15 cellular contexts compared by ENCODE assay signal in the genomic region with DNA sequence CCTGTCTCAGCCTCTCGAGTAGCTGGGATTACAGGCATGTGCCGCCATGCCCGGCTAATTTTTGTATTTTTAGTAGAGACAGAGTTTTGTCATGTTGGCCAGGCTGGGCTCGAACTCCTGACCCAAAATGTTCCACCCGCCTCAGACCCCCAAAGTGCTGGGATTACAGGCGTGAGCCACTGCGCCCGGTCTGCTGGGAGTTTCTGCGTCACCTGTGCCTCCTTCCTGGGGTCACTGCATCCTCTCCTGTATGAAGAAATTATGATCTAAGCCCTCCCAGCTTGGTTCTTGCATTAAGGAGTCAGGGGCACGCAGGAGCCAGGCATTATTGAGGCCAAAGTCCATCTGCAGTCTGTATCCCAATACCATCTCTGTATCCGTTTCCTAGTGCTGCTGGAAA. TPM values are rescaled to one million over a fixed set of nuclear protein-coding genes. Genes with fewer than 3 reads are reported as not detected.
DNase-seq lines count a peak whose midpoint lies in the region; ATAC-seq, FAIRE-seq and TF ChIP-seq lines count a peak whose summit lies in the region.
"Not testable (repeated sequence)": the region's sequence is repeated elsewhere in the genome, so short reads cannot be mapped to it uniquely, and the experiment has no call there.
"Had no signal": no experiment of that assay in that cellular context is flagged by ENCODE, and none has a peak within 500 bp of the region (broad histone marks: within the 10 kb centered on the region; RNA-seq: fewer than 3 reads in every experiment).

No MANE protein-coding gene starts in this region.

- not testable (repeated sequence) for FAIRE-seq in HepG2 (lab: Jason Lieb, UNC)

- not testable (repeated sequence) for H4K20me1 ChIP-seq in HepG2 (ENCODE audit: insufficient read depth, low read length)

- DNase-seq in GM10248 (ENCODE audit: extremely low spot score) (peak; percentile 4), posterior vena cava (ENCODE audit: low spot score) (peak; percentile 53), upper lobe of right lung (peak; percentile 32)
- not testable (repeated sequence) for DNase-seq in T-helper 17 cell; endodermal cell; HepG2 (ENCODE audit: low spot score)
- peak; percentile 35 for DNase-seq in natural killer cell treated with Interleukin-12 subunit alpha and Interleukin-12 subunit beta and Interleukin-15 and Interleukin-18, amount 100 ng/mL, for 72 hours (ENCODE audit: low spot score)

- BruUV-seq in HepG2 (replicated peaks; lab: Mats Ljungman, UMichigan): not testable (repeated sequence)

- not testable (repeated sequence) for H3K4me1 ChIP-seq in endodermal cell (ENCODE audit: control insufficient read depth, insufficient read depth, low read length); HepG2 (ENCODE audit: insufficient read depth, low read length); upper lobe of right lung

- not testable (repeated sequence) for TF ChIP-seq EP300 in HepG2 (IDR thresholded peaks at IDR 0.05; ENCODE audit: low read depth in 2 of 2, low read length in 2 of 2); HepG2 (CRISPR knock-in tag; IDR thresholded peaks at IDR 0.05; ENCODE audit: borderline replicate concordance)

- H3K4me1 Mint-ChIP-seq in T-helper 17 cell (peaks cover 38% of the 10 kb centered on the region), endodermal cell (peaks cover 26% of the 10 kb centered on the region)
- H3K4me1 Mint-ChIP-seq in activated naive CD8-positive, alpha-beta T cell (ENCODE audit: low read depth): peaks cover 52% of the 10 kb centered on the region
- peaks cover 16% of the 10 kb centered on the region in 2 donors for H3K4me1 Mint-ChIP-seq in natural killer cell treated with Interleukin-12 subunit alpha and Interleukin-12 subunit beta and Interleukin-15 and Interleukin-18, amount 100 ng/mL, for 72 hours (ENCODE audit: low read depth in 2 of 2)

- not testable (repeated sequence) for H3K4me2 ChIP-seq in HepG2 (ENCODE audit: low read depth, low read length)

- not testable (repeated sequence) for H3K79me2 ChIP-seq in HepG2 (ENCODE audit: insufficient read depth, low read length)

- ATAC-seq in T-helper 17 cell; HepG2; natural killer cell treated with Interleukin-12 subunit alpha and Interleukin-12 subunit beta and Interleukin-15 and Interleukin-18, amount 100 ng/mL, for 72 hours; upper lobe of right lung: not testable (repeated sequence)

- not testable (repeated sequence) for H2AFZ ChIP-seq in HepG2 (ENCODE audit: low read length)

- not testable (repeated sequence) for H3K9ac ChIP-seq in endodermal cell (ENCODE audit: extremely low read depth, low read length, poor library complexity, severe bottlenecking); HepG2 (ENCODE audit: insufficient read depth, low read depth, low read length)

- H3K4me3 Mint-ChIP-seq in T-helper 17 cell; activated naive CD8-positive, alpha-beta T cell; endodermal cell; natural killer cell treated with Interleukin-12 subunit alpha and Interleukin-12 subunit beta and Interleukin-15 and Interleukin-18, amount 100 ng/mL, for 72 hours: not testable (repeated sequence)

- TF ChIP-seq POLR2A in HepG2 (IDR thresholded peaks at IDR 0.05; ENCODE audit: insufficient read depth in 1 of 2, low read depth in 2 of 2, low read length in 2 of 2): not testable (repeated sequence)

- 88 to 91% methylated on average over 10 to 11 of the region's 11 CpGs for WGBS in endodermal cell (ENCODE audit: insufficient coverage in 1 of 2, insufficient read length in 1 of 2), 2 experiments
- WGBS in HepG2 (ENCODE audit: low lambda C conversion rate): 39% methylated on average over 11 of the region's 11 CpGs

- H3K9me3 ChIP-seq in T-helper 17 cell (ENCODE audit: control insufficient read depth, low read length, poor library complexity, severe bottlenecking); endodermal cell (ENCODE audit: control insufficient read depth, low read length); HepG2 (ENCODE audit: low read length); upper lobe of right lung: not testable (repeated sequence)

- not testable (repeated sequence) for H3K4me3 ChIP-seq in endodermal cell (ENCODE audit: low read length); HepG2 (replicated peaks in 1 of 3; ENCODE audit: insufficient read depth in 1 of 3, low read depth in 2 of 3, low read length in 3 of 3); upper lobe of right lung

- not testable (repeated sequence) for TF ChIP-seq CTCF in GM10248 (IDR thresholded peaks at IDR 0.05; ENCODE audit: control extremely low read depth, extremely low read depth, low read depth, missing control alignments); endodermal cell (conservative IDR thresholded peaks at IDR 0.05); HepG2 (CRISPR knock-in tag; IDR thresholded peaks at IDR 0.05); upper lobe of right lung (IDR thresholded peaks at IDR 0.05)

- not testable (repeated sequence) for H3K27me3 Mint-ChIP-seq in T-helper 17 cell; activated naive CD8-positive, alpha-beta T cell; endodermal cell (ENCODE audit: insufficient read depth); natural killer cell treated with Interleukin-12 subunit alpha and Interleukin-12 subunit beta and Interleukin-15 and Interleukin-18, amount 100 ng/mL, for 72 hours

- not testable (repeated sequence) for H3K27me3 ChIP-seq in endodermal cell (ENCODE audit: control insufficient read depth, insufficient read depth, low read length, poor library complexity, severe bottlenecking); upper lobe of right lung
- peaks cover 16 to 80% of the 10 kb centered on the region in 2 experiments for H3K27me3 ChIP-seq in HepG2 (ENCODE audit: control insufficient read depth in 1 of 2, insufficient read depth in 2 of 2, low read length in 2 of 2)

- H3K36me3 Mint-ChIP-seq in T-helper 17 cell (ENCODE audit: low read depth); activated naive CD8-positive, alpha-beta T cell; endodermal cell (ENCODE audit: low read depth); natural killer cell treated with Interleukin-12 subunit alpha and Interleukin-12 subunit beta and Interleukin-15 and Interleukin-18, amount 100 ng/mL, for 72 hours: not testable (repeated sequence)

- intact Hi-C loops in HepG2 (cut with micrococcal nuclease; ENCODE audit: unreplicated experiment); posterior vena cava (cut with DNase I); upper lobe of right lung (cut with DNase I): not testable (repeated sequence)

- H3K36me3 ChIP-seq in endodermal cell (ENCODE audit: control insufficient read depth, insufficient read depth, low read length); HepG2 (replicated peaks in 1 of 2; ENCODE audit: control insufficient read depth in 1 of 2, insufficient read depth in 2 of 2, low read length in 2 of 2); upper lobe of right lung: not testable (repeated sequence)

- not testable (repeated sequence) for H3K27ac ChIP-seq in endodermal cell (ENCODE audit: low read depth, low read length); HepG2 (ENCODE audit: extremely low read length, insufficient read depth, low read length); upper lobe of right lung

- TF ChIP-seq RAD21 in HepG2 (CRISPR knock-in tag; IDR thresholded peaks at IDR 0.05): not testable (repeated sequence)

- POLR2A ChIA-PET in GM10248 (lab: Yijun Ruan, JAX); HepG2 (lab: Yijun Ruan, JAX): not testable (repeated sequence)

- CTCF ChIA-PET in GM10248 (lab: Yijun Ruan, JAX); HepG2 (lab: Yijun Ruan, JAX; ENCODE audit: low intra/inter-chr PET ratio, low total read pairs): not testable (repeated sequence)

- H3K27ac Mint-ChIP-seq in T-helper 17 cell (peak overlapping the region; percentile 85), endodermal cell (peak overlapping the region; percentile 67)
- H3K27ac Mint-ChIP-seq in activated naive CD8-positive, alpha-beta T cell: peak overlapping the region; percentile 58
- H3K27ac Mint-ChIP-seq in natural killer cell treated with Interleukin-12 subunit alpha and Interleukin-12 subunit beta and Interleukin-15 and Interleukin-18, amount 100 ng/mL, for 72 hours: not testable (repeated sequence)

- in situ Hi-C loops in HepG2 (cut with HindIII; ENCODE audit: extremely low pct_ligation_motif_present, low pct_unique_long_range_greater_than_20kb): not testable (repeated sequence)

- not testable (repeated sequence) for H3K9me3 Mint-ChIP-seq in activated naive CD8-positive, alpha-beta T cell (ENCODE audit: low read depth); endodermal cell; natural killer cell treated with Interleukin-12 subunit alpha and Interleukin-12 subunit beta and Interleukin-15 and Interleukin-18, amount 100 ng/mL, for 72 hours

RNA-seq across cellular contexts. Expression of gene SUN5, which starts 41.6 kb away (rescaled TPM):
- not detected for total RNA-seq in T-helper 17 cell
- total RNA-seq in endodermal cell: not detected
- not detected for polyA plus RNA-seq in endodermal cell (2013, experiment 1 of 2)
- not detected for polyA plus RNA-seq in endodermal cell (2013, experiment 2 of 2)
- total RNA-seq in HepG2 (2016; rRNA removed; fragmentation: Illumina TruSeq; extraction: Trizol): not detected in 2 replicates
- total RNA-seq in HepG2 (2016; cell fraction: cytosol; rRNA removed; fragmentation: Illumina TruSeq; extraction: Trizol; ENCODE audit: low read depth): not detected in 2 replicates
- not detected in 2 replicates for total RNA-seq in HepG2 (2016; cell fraction: insoluble cytoplasmic fraction; rRNA removed; fragmentation: Illumina TruSeq; extraction: Trizol)
- not detected in 2 replicates for total RNA-seq in HepG2 (2016; cell fraction: membrane; rRNA removed; fragmentation: Illumina TruSeq; extraction: Trizol)
- not detected in 2 replicates for total RNA-seq in HepG2 (2016; cell fraction: nucleus; rRNA removed; fragmentation: Illumina TruSeq; extraction: Trizol)
- polyA plus RNA-seq in HepG2 (2011; rRNA removed): not detected in 2 replicates
- polyA plus RNA-seq in HepG2 (2011; cell fraction: cytosol; rRNA removed): not detected in 2 replicates
- not detected in 2 replicates for polyA plus RNA-seq in HepG2 (2011; cell fraction: nucleus; rRNA removed)
- not detected in 2 replicates for polyA plus RNA-seq in HepG2 (2012)
- not detected in 2 replicates for polyA plus RNA-seq in HepG2 (2016; cell fraction: cytosol; fragmentation: Illumina TruSeq; extraction: Trizol; ENCODE audit: low read depth)
- polyA plus RNA-seq in HepG2 (2016; cell fraction: insoluble cytoplasmic fraction; fragmentation: Illumina TruSeq; extraction: Trizol; ENCODE audit: low read depth): not detected in 2 replicates
- polyA plus RNA-seq in HepG2 (2016; cell fraction: membrane; fragmentation: Illumina TruSeq; extraction: Trizol; ENCODE audit: low read depth): not detected in 2 replicates
- polyA plus RNA-seq in HepG2 (2016; cell fraction: nucleus; fragmentation: Illumina TruSeq; extraction: Trizol; ENCODE audit: insufficient read depth, low read depth): not detected in 2 replicates
- polyA minus RNA-seq in HepG2 (2011; rRNA and poly(A)+ RNA removed; ENCODE audit: low replicate concordance): not detected in 2 replicates
- not detected in 2 replicates for polyA minus RNA-seq in HepG2 (2011; cell fraction: cytosol; rRNA and poly(A)+ RNA removed)
- polyA minus RNA-seq in HepG2 (2011; cell fraction: nucleus; rRNA and poly(A)+ RNA removed): not detected in 2 replicates
- total RNA-seq in natural killer cell treated with Interleukin-12 subunit alpha and Interleukin-12 subunit beta and Interleukin-15 and Interleukin-18, amount 100 ng/mL, for 72 hours: not detected
- total RNA-seq in posterior vena cava: not detected
- total RNA-seq in upper lobe of right lung: not detected
- total RNA-seq: Calu3; CD4-positive, alpha-beta memory T cell; GM12878; H7; HFFc6; HT1080 had no signal
- polyA plus RNA-seq: CD4-positive, alpha-beta memory T cell; GM12878; IgD-negative memory B cell had no signal

RNA-seq across cellular contexts. Expression of gene BPIFB2, which starts 44.9 kb away (rescaled TPM):
- total RNA-seq in T-helper 17 cell (not detected), endodermal cell (not detected), HepG2 (2016; rRNA removed; fragmentation: Illumina TruSeq; extraction: Trizol) (27.4 and 54.5 TPM in 2 replicates), posterior vena cava (not detected), upper lobe of right lung (not detected)
- polyA plus RNA-seq in endodermal cell (2013, experiment 1 of 2): not detected
- polyA plus RNA-seq in endodermal cell (2013, experiment 2 of 2): not detected
- 7.1 and 9.6 TPM in 2 replicates for total RNA-seq in HepG2 (2016; cell fraction: cytosol; rRNA removed; fragmentation: Illumina TruSeq; extraction: Trizol; ENCODE audit: low read depth)
- total RNA-seq in HepG2 (2016; cell fraction: insoluble cytoplasmic fraction; rRNA removed; fragmentation: Illumina TruSeq; extraction: Trizol): 23.9 and 58.5 TPM in 2 replicates
- total RNA-seq in HepG2 (2016; cell fraction: membrane; rRNA removed; fragmentation: Illumina TruSeq; extraction: Trizol): 14.4 and 19.0 TPM in 2 replicates
- 67.6 and 73.6 TPM in 2 replicates for total RNA-seq in HepG2 (2016; cell fraction: nucleus; rRNA removed; fragmentation: Illumina TruSeq; extraction: Trizol)
- 902 and 1,439 TPM in 2 replicates for polyA plus RNA-seq in HepG2 (2011; rRNA removed)
- 445 and 477 TPM in 2 replicates for polyA plus RNA-seq in HepG2 (2011; cell fraction: cytosol; rRNA removed)
- polyA plus RNA-seq in HepG2 (2011; cell fraction: nucleus; rRNA removed): 3,378 and 3,757 TPM in 2 replicates
- polyA plus RNA-seq in HepG2 (2012): 748 and 877 TPM in 2 replicates
- 16.7 and 20.1 TPM in 2 replicates for polyA plus RNA-seq in HepG2 (2016; cell fraction: cytosol; fragmentation: Illumina TruSeq; extraction: Trizol; ENCODE audit: low read depth)
- polyA plus RNA-seq in HepG2 (2016; cell fraction: insoluble cytoplasmic fraction; fragmentation: Illumina TruSeq; extraction: Trizol; ENCODE audit: low read depth): 40.9 and 50.4 TPM in 2 replicates
- 25.2 and 26.1 TPM in 2 replicates for polyA plus RNA-seq in HepG2 (2016; cell fraction: membrane; fragmentation: Illumina TruSeq; extraction: Trizol; ENCODE audit: low read depth)
- 205 and 206 TPM in 2 replicates for polyA plus RNA-seq in HepG2 (2016; cell fraction: nucleus; fragmentation: Illumina TruSeq; extraction: Trizol; ENCODE audit: insufficient read depth, low read depth)
- 0.19 and 1,018 TPM in 2 replicates for polyA minus RNA-seq in HepG2 (2011; rRNA and poly(A)+ RNA removed; ENCODE audit: low replicate concordance)
- 235 and 377 TPM in 2 replicates for polyA minus RNA-seq in HepG2 (2011; cell fraction: cytosol; rRNA and poly(A)+ RNA removed)
- polyA minus RNA-seq in HepG2 (2011; cell fraction: nucleus; rRNA and poly(A)+ RNA removed): 642 and 673 TPM in 2 replicates
- total RNA-seq in natural killer cell treated with Interleukin-12 subunit alpha and Interleukin-12 subunit beta and Interleukin-15 and Interleukin-18, amount 100 ng/mL, for 72 hours: not detected
- total RNA-seq: Calu3; CD4-positive, alpha-beta memory T cell; GM12878; H7; HFFc6; HT1080 had no signal
- polyA plus RNA-seq: CD4-positive, alpha-beta memory T cell; GM12878; IgD-negative memory B cell had no signal
